Comparison of ENCODE assay signal across 8 cellular contexts in the genomic region with DNA sequence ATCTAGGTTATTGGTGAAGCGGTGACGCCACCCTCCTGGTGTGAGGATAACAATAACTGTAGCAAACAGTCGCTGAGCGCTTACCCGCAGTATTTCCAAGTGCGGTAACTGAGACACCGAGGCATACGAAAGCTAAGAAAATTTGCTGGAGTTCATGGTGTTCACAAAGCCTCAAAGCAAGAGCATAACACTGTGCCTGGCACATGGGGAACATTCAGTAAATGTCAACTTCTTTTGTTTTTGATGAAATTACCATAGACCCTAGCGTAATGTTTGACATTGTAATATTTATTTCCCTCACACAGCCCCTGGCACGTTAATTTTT. TPM values are rescaled to one million over a fixed set of nuclear protein-coding genes. Genes with fewer than 3 reads are reported as not detected.
DNase-seq lines count a peak whose midpoint lies in the region; ATAC-seq, FAIRE-seq and TF ChIP-seq lines count a peak whose summit lies in the region.

No MANE protein-coding gene starts in this region.

- H2AFZ ChIP-seq in SK-N-SH (ENCODE audit: low read depth): peak overlapping the region; percentile 98; the same call in 1 of the 2 replicates

- H3K27me3 ChIP-seq in SK-N-SH (ENCODE audit: insufficient read depth) (no peaks in the 10 kb centered on the region), stomach smooth muscle (ENCODE audit: control insufficient read depth in 1 of 2, insufficient read depth in 2 of 2, low read length in 2 of 2) (no peaks in the 10 kb centered on the region)

- peak overlapping the region; percentile 85 for H3K4me3 Mint-ChIP-seq in activated naive CD8-positive, alpha-beta T cell treated with anti-CD3 and anti-CD28 coated beads, Interleukin-2, amount 10 ng/mL, durations not matched to agents 7 days and 5 days
- H3K4me3 Mint-ChIP-seq in immature natural killer cell: peak overlapping the region; percentile 77 to 90 (median 86)

- H3K9me2 ChIP-seq in SK-N-SH: no peaks in the 10 kb centered on the region

- peak overlapping the region; percentile 94 for H3K27ac Mint-ChIP-seq in activated naive CD8-positive, alpha-beta T cell treated with anti-CD3 and anti-CD28 coated beads, Interleukin-2, amount 10 ng/mL, durations not matched to agents 7 days and 5 days
- H3K27ac Mint-ChIP-seq in immature natural killer cell: peak overlapping the region; percentile 71 to 96 (median 91)

- no peak for TF ChIP-seq CTCF in SK-N-SH (IDR thresholded peaks at IDR 0.05)

- no peaks in the 10 kb centered on the region for H3K27me3 Mint-ChIP-seq in activated naive CD8-positive, alpha-beta T cell treated with anti-CD3 and anti-CD28 coated beads, Interleukin-2, amount 10 ng/mL, durations not matched to agents 7 days and 5 days
- H3K27me3 Mint-ChIP-seq in immature natural killer cell (ENCODE audit: low read depth in 3 of 3): peaks cover 1 to 18% (median 6%) of the 10 kb centered on the region in 3 donors

- DNase-seq in SK-N-SH (no peak), immature natural killer cell (no peak), H54 (ENCODE audit: insufficient read length, low spot score) (no peak)
- no peak for DNase-seq in activated naive CD8-positive, alpha-beta T cell treated with anti-CD3 and anti-CD28 coated beads, Interleukin-2, amount 10 ng/mL, durations not matched to agents 7 days and 5 days

- H3K4me1 Mint-ChIP-seq in activated naive CD8-positive, alpha-beta T cell treated with anti-CD3 and anti-CD28 coated beads, Interleukin-2, amount 10 ng/mL, durations not matched to agents 7 days and 5 days: peaks cover 20% of the 10 kb centered on the region
- H3K4me1 Mint-ChIP-seq in immature natural killer cell: peaks cover 19 to 29% of the 10 kb centered on the region in 2 donors

- H3K36me3 Mint-ChIP-seq in activated naive CD8-positive, alpha-beta T cell treated with anti-CD3 and anti-CD28 coated beads, Interleukin-2, amount 10 ng/mL, durations not matched to agents 7 days and 5 days: peaks cover 15% of the 10 kb centered on the region
- H3K36me3 Mint-ChIP-seq in immature natural killer cell: peaks cover 0 to 4% (median 0%) of the 10 kb centered on the region in 3 donors

- CTCF ChIA-PET in SK-N-SH (lab: Yijun Ruan, JAX): no interaction called here

- H3F3A ChIP-seq in SK-N-SH (replicated peaks; ENCODE audit: insufficient read depth): peaks cover 13% of the 10 kb centered on the region

- H3K4me3 ChIP-seq in SK-N-SH (ENCODE audit: low read depth in 2 of 2, low read length in 1 of 2) (peak overlapping the region; percentile 83 to 90), stomach smooth muscle (ENCODE audit: low read length in 2 of 2) (peak overlapping the region; percentile 88 to 98)

- H3K27ac ChIP-seq in SK-N-SH (ENCODE audit: low read depth in 2 of 2, low read length in 1 of 2): peak overlapping the region; percentile 93; a peak in 3 of 4 replicates
- H3K27ac ChIP-seq in stomach smooth muscle (ENCODE audit: low read length): peak overlapping the region; percentile 86

- no peaks in the 10 kb centered on the region for H3K9me3 Mint-ChIP-seq in activated naive CD8-positive, alpha-beta T cell treated with anti-CD3 and anti-CD28 coated beads, Interleukin-2, amount 10 ng/mL, durations not matched to agents 7 days and 5 days
- H3K9me3 Mint-ChIP-seq in immature natural killer cell: no peaks in the 10 kb centered on the region

- H3K9ac ChIP-seq in SK-N-SH (peak overlapping the region; percentile 95), stomach smooth muscle (ENCODE audit: low read length in 2 of 2) (peak overlapping the region; percentile 60 to 91)

- no peak for TF ChIP-seq EP300 in SK-N-SH (IDR thresholded peaks at IDR 0.05; ENCODE audit: borderline replicate concordance in 1 of 2, low read depth in 1 of 2, low read length in 1 of 2)

- no peaks in the 10 kb centered on the region for H4K20me1 ChIP-seq in SK-N-SH (ENCODE audit: insufficient read depth)

- ATAC-seq in SK-N-SH treated with all-trans-retinoic acid at 6 μM for 48 hours (no peak), GM18505 (IDR thresholded peaks at IDR 0.05; ENCODE audit: unreplicated experiment) (no peak), GM21717 (IDR thresholded peaks at IDR 0.05; ENCODE audit: unreplicated experiment) (no peak)
- ATAC-seq in activated naive CD8-positive, alpha-beta T cell treated with anti-CD3 and anti-CD28 coated beads, Interleukin-2, amount 10 ng/mL, durations not matched to agents 7 days and 5 days (ENCODE audit: low read depth): no peak

- FAIRE-seq in H54 (lab: Jason Lieb, UNC): no peak

- WGBS in SK-N-SH (ENCODE audit: low lambda C conversion rate): 4% methylated on average over 9 of the region's 10 CpGs

- H3K79me2 ChIP-seq in SK-N-SH (ENCODE audit: insufficient read depth): peaks cover 29% of the 10 kb centered on the region

- H3K4me2 ChIP-seq in SK-N-SH: peak overlapping the region; percentile 86

- 0 out of 2 replicates have a peak, but pooled peaks cover 2% of the 10 kb centered on the region for H3K9me3 ChIP-seq in SK-N-SH
- no peaks in the 10 kb centered on the region for H3K9me3 ChIP-seq in stomach smooth muscle (ENCODE audit: control insufficient read depth in 2 of 2, low read length in 2 of 2)

- peaks cover 13 to 28% of the 10 kb centered on the region in 2 experiments for H3K36me3 ChIP-seq in SK-N-SH (replicated peaks in 1 of 2; ENCODE audit: control insufficient read depth in 1 of 2, insufficient read depth in 2 of 2, low read length in 1 of 2)
- no peaks in the 10 kb centered on the region for H3K36me3 ChIP-seq in stomach smooth muscle (ENCODE audit: control insufficient read depth in 2 of 2, insufficient read depth in 2 of 2, low read length in 2 of 2)

- no peak for TF ChIP-seq RAD21 in SK-N-SH (IDR thresholded peaks at IDR 0.05; ENCODE audit: low read length)

- TF ChIP-seq POLR2A in GM18505 (IDR thresholded peaks at IDR 0.05; ENCODE audit: borderline replicate concordance, extremely low read depth, insufficient read depth, insufficient read length) (no peak), H54 (IDR thresholded peaks at IDR 0.05; ENCODE audit: low read depth, low read length) (no peak; the same call in 1 of the 2 replicates)

- POLR2A ChIA-PET in SK-N-SH (lab: Yijun Ruan, JAX): interaction anchor here (0.6 kb wide), 1 partner anchor 23 kb away, joined by 3 read pairs; no protein-coding TSS in a partner anchor
- POLR2A ChIA-PET in activated naive CD8-positive, alpha-beta T cell treated with anti-CD3 and anti-CD28 coated beads, Interleukin-2, amount 10 ng/mL, durations not matched to agents 7 days and 5 days (lab: Charles Lee): interaction anchor here (0.8 to 1.5 kb wide), 7 partner anchors 9 to 379 kb away, joined by 3 to 15 read pairs (median 5); partner anchors contain the start of genes CCT2, FRS2 and RAB3IP

- H3K4me1 ChIP-seq in SK-N-SH (ENCODE audit: control insufficient read depth in 1 of 2, insufficient read depth in 2 of 2, low read depth in 1 of 2, low read length in 1 of 2) (peaks cover 4 to 6% of the 10 kb centered on the region in 2 experiments; a peak in 3 of 4 replicates), stomach smooth muscle (ENCODE audit: control insufficient read depth, insufficient read depth, low read length) (peaks cover 7% of the 10 kb centered on the region)

TF ChIP-seq in SK-N-SH, 30 proteins besides CTCF, POLR2A, EP300 and RAD21 (continues in another document):
- TF ChIP-seq ELF1 (IDR thresholded peaks at IDR 0.05) (no peak), JUND (IDR thresholded peaks at IDR 0.05) (no peak), YY1 (IDR thresholded peaks at IDR 0.05; ENCODE audit: low read depth) (no peak), TEAD4 (IDR thresholded peaks at IDR 0.05; ENCODE audit: borderline replicate concordance, insufficient read depth) (no peak), SMC3 (IDR thresholded peaks at IDR 0.05; ENCODE audit: low read depth, low read length) (no peak), NRF1 (IDR thresholded peaks at IDR 0.05; ENCODE audit: low read depth, low read length) (no peak), PBX3 (IDR thresholded peaks at IDR 0.05) (no peak)

TF ChIP-seq in SK-N-SH treated with all-trans-retinoic acid at 6 μM for 48 hours, 23 proteins besides CTCF, POLR2A, EP300 and RAD21 (continues in another document):
- TF ChIP-seq, protein P1, sequence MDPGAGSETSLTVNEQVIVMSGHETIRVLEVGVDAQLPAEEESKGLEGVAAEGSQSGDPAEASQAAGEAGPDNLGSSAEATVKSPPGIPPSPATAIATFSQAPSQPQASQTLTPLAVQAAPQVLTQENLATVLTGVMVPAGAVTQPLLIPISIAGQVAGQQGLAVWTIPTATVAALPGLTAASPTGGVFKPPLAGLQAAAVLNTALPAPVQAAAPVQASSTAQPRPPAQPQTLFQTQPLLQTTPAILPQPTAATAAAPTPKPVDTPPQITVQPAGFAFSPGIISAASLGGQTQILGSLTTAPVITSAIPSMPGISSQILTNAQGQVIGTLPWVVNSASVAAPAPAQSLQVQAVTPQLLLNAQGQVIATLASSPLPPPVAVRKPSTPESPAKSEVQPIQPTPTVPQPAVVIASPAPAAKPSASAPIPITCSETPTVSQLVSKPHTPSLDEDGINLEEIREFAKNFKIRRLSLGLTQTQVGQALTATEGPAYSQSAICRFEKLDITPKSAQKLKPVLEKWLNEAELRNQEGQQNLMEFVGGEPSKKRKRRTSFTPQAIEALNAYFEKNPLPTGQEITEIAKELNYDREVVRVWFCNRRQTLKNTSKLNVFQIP (CRISPR knock-in tag; IDR thresholded peaks at IDR 0.05; ENCODE audit: borderline replicate concordance, low read depth): no peak
- no peak for TF ChIP-seq TOX (CRISPR knock-in tag; IDR thresholded peaks at IDR 0.05; ENCODE audit: borderline replicate concordance)

RNA-seq across cellular contexts. Expression of gene YEATS4, which starts 0.8 kb away (rescaled TPM):
- 11.4 and 13.2 TPM in 2 replicates for polyA plus RNA-seq in SK-N-SH (2012; rRNA removed)
- polyA plus RNA-seq in SK-N-SH (2012; cell fraction: cytosol; rRNA removed): 12.1 and 17.1 TPM in 2 replicates
- 7.5 and 8.5 TPM in 2 replicates for polyA plus RNA-seq in SK-N-SH (2012; cell fraction: nucleus; rRNA removed)
- total RNA-seq in activated naive CD8-positive, alpha-beta T cell treated with anti-CD3 and anti-CD28 coated beads, Interleukin-2, amount 10 ng/mL, durations not matched to agents 7 days and 5 days: 10 to 100 TPM; 32.8 to 42.6 TPM
- 10 to 100 TPM; 26.6 to 41.8 (median 31.9) TPM for polyA plus RNA-seq in immature natural killer cell

RNA-seq across cellular contexts. Expression of gene LYZ, which starts 12.1 kb away (rescaled TPM):
- polyA plus RNA-seq in SK-N-SH (2012; rRNA removed) (not detected in 2 replicates), immature natural killer cell (100 to 1,000 TPM in 2 of 3 donors, 10 to 100 TPM in 1; 17.8 to 413 (median 351) TPM)
- 0.01 and 0.03 TPM in 2 replicates for polyA plus RNA-seq in SK-N-SH (2012; cell fraction: cytosol; rRNA removed)
- polyA plus RNA-seq in SK-N-SH (2012; cell fraction: nucleus; rRNA removed): 0.05 TPM in 1 of 2 replicates, not detected in the other
- total RNA-seq in activated naive CD8-positive, alpha-beta T cell treated with anti-CD3 and anti-CD28 coated beads, Interleukin-2, amount 10 ng/mL, durations not matched to agents 7 days and 5 days: 10 to 100 TPM; 16.4 to 22.2 TPM

Comparison
In these comparisons a context has a peak if more than half of its experiments do, and no peak if none do; other contexts are left out.
1. RNA of gene LYZ, which starts 12.1 kb away (polyA plus RNA-seq): 17.8 to 413 TPM in immature natural killer cell; 0.01 to 0.05 TPM in SK-N-SH; every median in the first group is over 10 times any median in the second.